9 cellular contexts compared by ENCODE assay signal in genomic region chr9:38067892-38068615, GRCh38. TPM values are rescaled to one million over a fixed set of nuclear protein-coding genes. Genes with fewer than 3 reads are reported as not detected.
A peak's percentile ranks its signal among the peaks of the same experiment; 100 is the strongest.
DNase-seq lines count a peak whose midpoint lies in the region; ATAC-seq and TF ChIP-seq lines count a peak whose summit lies in the region.
"Had no signal": no experiment of that assay in that cellular context is flagged by ENCODE, and none has a peak within 500 bp of the region (broad histone marks: within the 10 kb centered on the region; RNA-seq: fewer than 3 reads in every experiment).

No MANE protein-coding gene starts in this region.

- peak; percentile 66 for DNase-seq in activated CD4-positive, alpha-beta T cell treated with anti-CD3 and anti-CD28 coated beads, Interleukin-2, amount 10 ng/mL, durations not matched to agents 24 days and 14 days
- no peak for DNase-seq in activated CD4-positive, alpha-beta T cell treated with anti-CD3 and anti-CD28 coated beads for 48 hours
- DNase-seq in activated B cell treated with CpG ODN at 0.5 μM for 24 hours (peak; percentile 30), GM19240 (ENCODE audit: insufficient read length, low spot score) (no peak), NCI-H1694 treated with DMSO at 0.1 percent for 48 hours (lab: John Stamatoyannopoulos, UW) (no peak), mesenteric fat pad (ENCODE audit: low spot score) (no peak)

- H2AFZ ChIP-seq in parathyroid adenoma = peak overlapping the region; percentile 56

- H3K27me3 ChIP-seq in esophagus (ENCODE audit: control insufficient read depth in 1 of 2, insufficient read depth in 2 of 2, low read length in 2 of 2) = no peaks in the 10 kb centered on the region
- H3K27me3 ChIP-seq in parathyroid adenoma (ENCODE audit: control insufficient read depth, insufficient read depth, low read length) = no peaks in the 10 kb centered on the region

- H3K27me3 Mint-ChIP-seq in activated CD4-positive, alpha-beta T cell treated with anti-CD3 and anti-CD28 coated beads, Interleukin-2, amount 10 ng/mL, durations not matched to agents 24 days and 14 days = peaks cover 50% of the 10 kb centered on the region
- peaks cover 31% of the 10 kb centered on the region for H3K27me3 Mint-ChIP-seq in activated B cell treated with CpG ODN at 0.5 μM for 24 hours

- TF ChIP-seq CTCF in activated B cell treated with CpG ODN at 0.5 μM for 24 hours (IDR thresholded peaks at IDR 0.05) (no peak), parathyroid adenoma (IDR thresholded peaks at IDR 0.05) (no peak)

- H3K27ac ChIP-seq in esophagus (ENCODE audit: low read depth in 2 of 2, low read length in 1 of 2) (peak overlapping the region; percentile 89 to 96), parathyroid adenoma (peak overlapping the region; percentile 77)

- H3K4me3 ChIP-seq in esophagus (ENCODE audit: low read depth in 1 of 2, low read length in 2 of 2) (peak overlapping the region; percentile 65 to 85), parathyroid adenoma (ENCODE audit: low read depth, low read length) (peak overlapping the region; percentile 80)

- no peak overlapping the region for H3K9ac ChIP-seq in parathyroid adenoma

- H3K4me2 ChIP-seq in parathyroid adenoma (ENCODE audit: low read length) = peak overlapping the region; percentile 94

- no peak for ATAC-seq in activated B cell treated with CpG ODN at 0.5 μM for 24 hours (ENCODE audit: low read depth)

- H3K4me1 ChIP-seq in esophagus (ENCODE audit: control insufficient read depth in 2 of 2, insufficient read depth in 2 of 2, low read length in 1 of 2) (peaks cover 9 to 13% of the 10 kb centered on the region in 2 donors), parathyroid adenoma (peaks cover 2% of the 10 kb centered on the region)

- intact Hi-C loops in activated CD4-positive, alpha-beta T cell treated with anti-CD3 and anti-CD28 coated beads, Interleukin-2, amount 10 ng/mL, durations not matched to agents 24 days and 14 days (cut with micrococcal nuclease) = loop anchor here (1.0 to 10.0 kb wide), 6 partner anchors 71 to 324 kb away; partner anchors contain the start of genes ALDH1B1 and SLC25A51
- intact Hi-C loops in activated B cell treated with CpG ODN at 0.5 μM for 24 hours (cut with micrococcal nuclease) = loop anchor here (1.0 to 10.0 kb wide), 4 partner anchors 19 to 486 kb away; partner anchors contain the start of gene ALDH1B1

- peaks cover 14% of the 10 kb centered on the region for H3K4me1 Mint-ChIP-seq in activated CD4-positive, alpha-beta T cell treated with anti-CD3 and anti-CD28 coated beads, Interleukin-2, amount 10 ng/mL, durations not matched to agents 24 days and 14 days
- H3K4me1 Mint-ChIP-seq in activated B cell treated with CpG ODN at 0.5 μM for 24 hours = peaks cover 14% of the 10 kb centered on the region

- H3K4me3 Mint-ChIP-seq in activated CD4-positive, alpha-beta T cell treated with anti-CD3 and anti-CD28 coated beads, Interleukin-2, amount 10 ng/mL, durations not matched to agents 24 days and 14 days = peak overlapping the region; percentile 82
- peak overlapping the region; percentile 80 for H3K4me3 Mint-ChIP-seq in activated B cell treated with CpG ODN at 0.5 μM for 24 hours

- H3K9me3 ChIP-seq in esophagus (ENCODE audit: control insufficient read depth in 2 of 2, insufficient read depth in 1 of 2, low read depth in 1 of 2, low read length in 1 of 2) = no peaks in the 10 kb centered on the region
- no peaks in the 10 kb centered on the region for H3K9me3 ChIP-seq in parathyroid adenoma (ENCODE audit: control insufficient read depth, low read length)

- no peaks in the 10 kb centered on the region for H3K9me3 Mint-ChIP-seq in activated CD4-positive, alpha-beta T cell treated with anti-CD3 and anti-CD28 coated beads, Interleukin-2, amount 10 ng/mL, durations not matched to agents 24 days and 14 days
- no peaks in the 10 kb centered on the region for H3K9me3 Mint-ChIP-seq in activated B cell treated with CpG ODN at 0.5 μM for 24 hours
- H3K9me3 Mint-ChIP-seq: activated naive CD4-positive, alpha-beta T cell treated with anti-CD3 and anti-CD28 coated beads, Interleukin-2, amount 50 U/mL, for 72 hours had no signal

- H3K27ac Mint-ChIP-seq in activated CD4-positive, alpha-beta T cell treated with anti-CD3 and anti-CD28 coated beads, Interleukin-2, amount 10 ng/mL, durations not matched to agents 24 days and 14 days = no peak overlapping the region
- no peak overlapping the region for H3K27ac Mint-ChIP-seq in activated B cell treated with CpG ODN at 0.5 μM for 24 hours

- 1% methylated on average over 74 to 96 of the region's 96 CpGs for WGBS in esophagus, 2 donors

- peaks cover 0 to 4% of the 10 kb centered on the region in 2 donors for H3K36me3 ChIP-seq in esophagus (ENCODE audit: control insufficient read depth in 2 of 2, insufficient read depth in 2 of 2, low read length in 1 of 2)
- no peaks in the 10 kb centered on the region for H3K36me3 ChIP-seq in parathyroid adenoma (ENCODE audit: control insufficient read depth, insufficient read depth, low read length)

- POLR2A ChIA-PET in activated B cell treated with CpG ODN at 0.5 μM for 24 hours (lab: Charles Lee) = interaction anchor here (1.3 kb wide), 1 partner anchor 325 kb away, joined by 3 read pairs; the partner anchor contains the start of gene ALDH1B1

- H3K79me2 ChIP-seq in parathyroid adenoma = peaks cover 3% of the 10 kb centered on the region

- CTCF ChIA-PET in activated B cell treated with CpG ODN at 0.5 μM for 24 hours (lab: Charles Lee) = interaction anchor here (0.6 to 1.0 kb wide), 3 partner anchors 154 to 321 kb away, joined by 3 to 9 read pairs (median 3); no protein-coding TSS in a partner anchor

- H3K36me3 Mint-ChIP-seq in activated CD4-positive, alpha-beta T cell treated with anti-CD3 and anti-CD28 coated beads, Interleukin-2, amount 10 ng/mL, durations not matched to agents 24 days and 14 days (ENCODE audit: low read depth) = no peaks in the 10 kb centered on the region
- no peaks in the 10 kb centered on the region for H3K36me3 Mint-ChIP-seq in activated B cell treated with CpG ODN at 0.5 μM for 24 hours (ENCODE audit: low read depth)
- H3K36me3 Mint-ChIP-seq: activated naive CD4-positive, alpha-beta T cell treated with anti-CD3 and anti-CD28 coated beads, Interleukin-2, amount 50 U/mL, for 72 hours had no signal

RNA-seq across cellular contexts. Expression of gene SHB, which starts 1.0 kb away (rescaled TPM):
- 1.6 and 2.1 TPM in 2 replicates for total RNA-seq in activated CD4-positive, alpha-beta T cell treated with anti-CD3 and anti-CD28 coated beads, Interleukin-2, amount 10 ng/mL, durations not matched to agents 24 days and 14 days
- 0.44 and 0.81 TPM in 2 replicates for total RNA-seq in activated B cell treated with CpG ODN at 0.5 μM for 24 hours
- 10 to 100 TPM; 14.7 to 15.7 TPM for polyA plus RNA-seq in esophagus
- total RNA-seq in mesenteric fat pad = 19.3 TPM

Comparison
In these comparisons a context has a peak if more than half of its experiments do, and no peak if none do; other contexts are left out.
1. DNase-seq: peak in activated CD4-positive, alpha-beta T cell treated with anti-CD3 and anti-CD28 coated beads, Interleukin-2, amount 10 ng/mL, durations not matched to agents 24 days and 14 days (single experiment) and activated B cell treated with CpG ODN at 0.5 μM for 24 hours (single experiment); none in activated CD4-positive, alpha-beta T cell treated with anti-CD3 and anti-CD28 coated beads for 48 hours (single experiment), GM19240 (single experiment), NCI-H1694 treated with DMSO at 0.1 percent for 48 hours (single experiment) and mesenteric fat pad (single experiment).